Comparison of ENCODE assay signal across 16 cellular contexts in the genomic region with DNA sequence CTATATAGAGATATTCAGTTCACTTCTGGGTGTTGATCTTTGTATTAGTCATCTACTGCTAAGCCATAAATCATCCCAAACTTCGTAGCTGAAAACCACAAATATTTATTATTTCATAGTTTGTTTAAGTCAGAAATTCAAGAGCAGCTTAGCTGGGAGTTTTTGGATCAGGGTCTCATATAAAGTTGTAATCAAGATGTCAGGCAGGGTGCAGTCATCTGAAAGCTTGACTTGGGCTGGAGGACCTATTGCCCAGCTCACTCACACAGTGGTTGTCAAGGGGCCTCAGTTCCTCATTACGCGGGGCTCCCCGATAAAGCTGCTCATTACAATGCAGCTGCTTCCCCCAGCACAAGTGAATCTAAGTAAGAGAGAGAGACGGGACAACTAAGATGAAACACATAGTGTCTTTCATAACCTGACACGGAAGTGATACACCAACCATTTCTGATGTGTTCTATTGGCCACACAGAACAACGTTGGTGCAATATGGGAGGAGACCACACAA. TPM values are rescaled to one million over a fixed set of nuclear protein-coding genes. Genes with fewer than 3 reads are reported as not detected.
DNase-seq lines count a peak whose midpoint lies in the region; ATAC-seq and TF ChIP-seq lines count a peak whose summit lies in the region.
"Had no signal": no experiment of that assay in that cellular context is flagged by ENCODE, and none has a peak within 500 bp of the region (broad histone marks: within the 10 kb centered on the region; RNA-seq: fewer than 3 reads in every experiment).

No MANE protein-coding gene starts in this region.

- H3K4me3 ChIP-seq in breast epithelium (no peak overlapping the region), foreskin fibroblast (ENCODE audit: low read depth in 1 of 2, low read length in 2 of 2) (no peak overlapping the region), endodermal cell (ENCODE audit: low read length) (no peak overlapping the region)
- H3K4me3 ChIP-seq: testis had no signal

- peak; percentile 76 for DNase-seq in MCF 10A (ENCODE audit: unreplicated experiment)
- DNase-seq in breast epithelium (ENCODE audit: low spot score in 2 of 2), result no peak
- peak; percentile 91 for DNase-seq in amniotic epithelial cell (ENCODE audit: low read depth)
- peak; percentile 71 to 84 for DNase-seq in foreskin fibroblast
- DNase-seq in activated CD4-positive, alpha-beta T cell treated with anti-CD3 and anti-CD28 coated beads for 36 hours, result no peak
- no peak for DNase-seq in NCI-H1694 treated with DMSO at 0.1 percent for 48 hours (lab: John Stamatoyannopoulos, UW)
- no peak for DNase-seq in naive thymus-derived CD8-positive, alpha-beta T cell
- DNase-seq in endodermal cell, result no peak
- DNase-seq: activated CD4-positive, alpha-beta memory T cell treated with anti-CD3 and anti-CD28 coated beads for 36 hours; activated gamma-delta T cell; H9; left colon; NCI-H1694; T-helper 2 cell; testis had no signal

- H3K27me3 ChIP-seq in breast epithelium, result no peaks in the 10 kb centered on the region
- no peaks in the 10 kb centered on the region for H3K27me3 ChIP-seq in endodermal cell (ENCODE audit: control insufficient read depth, insufficient read depth, low read length, poor library complexity, severe bottlenecking)
- H3K27me3 ChIP-seq: testis had no signal

- ATAC-seq in activated CD4-positive, alpha-beta T cell treated with anti-CD3 and anti-CD28 coated beads for 36 hours, result no peak
- ATAC-seq in naive thymus-derived CD8-positive, alpha-beta T cell, result no peak
- ATAC-seq: left colon; natural killer cell treated with Interleukin-12 subunit alpha and Interleukin-12 subunit beta and Interleukin-15 and Interleukin-18, amount 100 ng/mL, for 72 hours had no signal

- TF ChIP-seq CTCF in MCF 10A (IDR thresholded peaks at IDR 0.05; ENCODE audit: unreplicated experiment) (no peak), breast epithelium (IDR thresholded peaks at IDR 0.05) (no peak), foreskin fibroblast (IDR thresholded peaks at IDR 0.05; ENCODE audit: low read depth, low read length) (no peak), endodermal cell (conservative IDR thresholded peaks at IDR 0.05) (no peak)

- H3K4me1 ChIP-seq in breast epithelium, result no peaks in the 10 kb centered on the region
- no peaks in the 10 kb centered on the region for H3K4me1 ChIP-seq in endodermal cell (ENCODE audit: control insufficient read depth, insufficient read depth, low read length)
- H3K4me1 ChIP-seq: testis had no signal

- CTCF ChIA-PET in MCF 10A (lab: Yijun Ruan, JAX), result interaction anchor here (0.8 kb wide), 1 partner anchor 18 kb away, joined by 3 read pairs; no protein-coding TSS in a partner anchor
- CTCF ChIA-PET in activated CD4-positive, alpha-beta T cell treated with anti-CD3 and anti-CD28 coated beads for 36 hours (lab: Charles Lee), result interaction anchor here (1.1 kb wide), 1 partner anchor 22 kb away, joined by 3 read pairs; no protein-coding TSS in a partner anchor

- no TSS peak for BruUV-seq in MCF 10A (replicated peaks; lab: Mats Ljungman, UMichigan)

- H3K27me3 Mint-ChIP-seq in MCF 10A (ENCODE audit: insufficient read depth, unreplicated experiment) (no peaks in the 10 kb centered on the region), endodermal cell (ENCODE audit: insufficient read depth) (peaks cover 8% of the 10 kb centered on the region)
- peaks cover 16% of the 10 kb centered on the region for H3K27me3 Mint-ChIP-seq in activated CD4-positive, alpha-beta T cell treated with anti-CD3 and anti-CD28 coated beads for 36 hours
- H3K27me3 Mint-ChIP-seq in naive thymus-derived CD8-positive, alpha-beta T cell, result peaks cover 2 to 32% (median 7%) of the 10 kb centered on the region in 5 donors

- H3K4me3 Mint-ChIP-seq in MCF 10A (ENCODE audit: unreplicated experiment), result peak overlapping the region; percentile 60
- H3K4me3 Mint-ChIP-seq in activated CD4-positive, alpha-beta T cell treated with anti-CD3 and anti-CD28 coated beads for 36 hours, result no peak overlapping the region
- no peak overlapping the region for H3K4me3 Mint-ChIP-seq in naive thymus-derived CD8-positive, alpha-beta T cell
- H3K4me3 Mint-ChIP-seq in endodermal cell, result no peak overlapping the region
- H3K4me3 Mint-ChIP-seq: activated CD4-positive, alpha-beta memory T cell treated with anti-CD3 and anti-CD28 coated beads for 36 hours; H9; natural killer cell treated with Interleukin-12 subunit alpha and Interleukin-12 subunit beta and Interleukin-15 and Interleukin-18, amount 100 ng/mL, for 72 hours had no signal

- intact Hi-C loops in MCF 10A (cut with micrococcal nuclease), result loop anchor here (1.0 kb wide), 1 partner anchor 21 kb away; no protein-coding TSS in a partner anchor
- intact Hi-C loops in breast epithelium (cut with DNase I; ENCODE audit: low total_unique reads), result no loop called here
- intact Hi-C loops in activated CD4-positive, alpha-beta T cell treated with anti-CD3 and anti-CD28 coated beads for 36 hours (cut with DNase I, micrococcal nuclease), result no loop called here

- no peak for TF ChIP-seq POLR2A in breast epithelium (IDR thresholded peaks at IDR 0.05)

- H3K36me3 Mint-ChIP-seq in MCF 10A (ENCODE audit: insufficient read depth, unreplicated experiment), result no peaks in the 10 kb centered on the region
- no peaks in the 10 kb centered on the region for H3K36me3 Mint-ChIP-seq in activated CD4-positive, alpha-beta T cell treated with anti-CD3 and anti-CD28 coated beads for 36 hours (ENCODE audit: low read depth)
- no peaks in the 10 kb centered on the region for H3K36me3 Mint-ChIP-seq in naive thymus-derived CD8-positive, alpha-beta T cell
- no peaks in the 10 kb centered on the region for H3K36me3 Mint-ChIP-seq in endodermal cell (ENCODE audit: low read depth)
- H3K36me3 Mint-ChIP-seq: activated CD4-positive, alpha-beta memory T cell treated with anti-CD3 and anti-CD28 coated beads for 36 hours; natural killer cell treated with Interleukin-12 subunit alpha and Interleukin-12 subunit beta and Interleukin-15 and Interleukin-18, amount 100 ng/mL, for 72 hours had no signal

- WGBS in endodermal cell (ENCODE audit: insufficient coverage in 1 of 2, insufficient read length in 1 of 2), 2 experiments, result 91 to 100% methylated on average over 2 to 6 of the region's 7 CpGs

- no peaks in the 10 kb centered on the region for H3K9me3 ChIP-seq in breast epithelium
- H3K9me3 ChIP-seq in endodermal cell (ENCODE audit: control insufficient read depth, low read length), result no peaks in the 10 kb centered on the region
- H3K9me3 ChIP-seq: testis had no signal

- H3K27ac ChIP-seq in breast epithelium (no peak overlapping the region), endodermal cell (ENCODE audit: low read depth, low read length) (no peak overlapping the region)
- H3K27ac ChIP-seq: testis had no signal

- peaks cover 27% of the 10 kb centered on the region for H3K4me1 Mint-ChIP-seq in MCF 10A (ENCODE audit: insufficient read depth, unreplicated experiment)
- no peaks in the 10 kb centered on the region for H3K4me1 Mint-ChIP-seq in activated CD4-positive, alpha-beta T cell treated with anti-CD3 and anti-CD28 coated beads for 36 hours
- no peaks in the 10 kb centered on the region for H3K4me1 Mint-ChIP-seq in naive thymus-derived CD8-positive, alpha-beta T cell
- no peaks in the 10 kb centered on the region for H3K4me1 Mint-ChIP-seq in endodermal cell
- H3K4me1 Mint-ChIP-seq: H9 had no signal

- H3K9ac ChIP-seq in endodermal cell (ENCODE audit: extremely low read depth, low read length, poor library complexity, severe bottlenecking), result no peak overlapping the region

- no peaks in the 10 kb centered on the region for H3K36me3 ChIP-seq in breast epithelium
- H3K36me3 ChIP-seq in endodermal cell (ENCODE audit: control insufficient read depth, insufficient read depth, low read length), result no peaks in the 10 kb centered on the region

- POLR2A ChIA-PET in MCF 10A (lab: Yijun Ruan, JAX), result interaction anchor here (0.6 to 2.4 kb wide), 8 partner anchors 8 to 97 kb away, joined by 3 to 7 read pairs (median 4); no protein-coding TSS in a partner anchor
- POLR2A ChIA-PET in activated CD4-positive, alpha-beta T cell treated with anti-CD3 and anti-CD28 coated beads for 36 hours (lab: Charles Lee), result no interaction called here
- POLR2A ChIA-PET in naive thymus-derived CD8-positive, alpha-beta T cell (lab: Charles Lee), result no interaction called here

- peak overlapping the region; percentile 87 for H3K27ac Mint-ChIP-seq in MCF 10A (ENCODE audit: low read depth, unreplicated experiment)
- H3K27ac Mint-ChIP-seq in activated CD4-positive, alpha-beta T cell treated with anti-CD3 and anti-CD28 coated beads for 36 hours, result no peak overlapping the region
- H3K27ac Mint-ChIP-seq in naive thymus-derived CD8-positive, alpha-beta T cell, result no peak overlapping the region
- H3K27ac Mint-ChIP-seq in endodermal cell, result no peak overlapping the region
- H3K27ac Mint-ChIP-seq: activated CD4-positive, alpha-beta memory T cell treated with anti-CD3 and anti-CD28 coated beads for 36 hours; H9; natural killer cell treated with Interleukin-12 subunit alpha and Interleukin-12 subunit beta and Interleukin-15 and Interleukin-18, amount 100 ng/mL, for 72 hours had no signal

- no peaks in the 10 kb centered on the region for H3K9me3 Mint-ChIP-seq in MCF 10A (ENCODE audit: unreplicated experiment)
- no peaks in the 10 kb centered on the region for H3K9me3 Mint-ChIP-seq in activated CD4-positive, alpha-beta T cell treated with anti-CD3 and anti-CD28 coated beads for 36 hours (ENCODE audit: low read depth)
- peaks cover 0 to 10% (median 0%) of the 10 kb centered on the region in 9 donors for H3K9me3 Mint-ChIP-seq in naive thymus-derived CD8-positive, alpha-beta T cell
- H3K9me3 Mint-ChIP-seq in endodermal cell, result peaks cover 5% of the 10 kb centered on the region
- H3K9me3 Mint-ChIP-seq: activated CD4-positive, alpha-beta memory T cell treated with anti-CD3 and anti-CD28 coated beads for 36 hours; natural killer cell treated with Interleukin-12 subunit alpha and Interleukin-12 subunit beta and Interleukin-15 and Interleukin-18, amount 100 ng/mL, for 72 hours had no signal

RNA-seq across cellular contexts. Expression of a gene that starts 15.7 kb away (rescaled TPM):
- total RNA-seq in MCF 10A (2022) (0.30 and 0.47 TPM in 2 replicates), breast epithelium (10 to 100 TPM in 2 of 3 donors, 1 to 10 TPM in 1; 9.4 to 48.1 (median 14.4) TPM), endodermal cell (under 1 TPM; 0.51 to 0.91 TPM)
- under 1 TPM; 0.63 to 0.71 TPM for total RNA-seq in activated CD4-positive, alpha-beta T cell treated with anti-CD3 and anti-CD28 coated beads for 36 hours
- total RNA-seq in naive thymus-derived CD8-positive, alpha-beta T cell, result not detected
- not detected for polyA plus RNA-seq in naive thymus-derived CD8-positive, alpha-beta T cell
- 1.0 TPM for polyA plus RNA-seq in endodermal cell (2013, experiment 1 of 2)
- polyA plus RNA-seq in endodermal cell (2013, experiment 2 of 2), result 0.95 TPM
- total RNA-seq: natural killer cell treated with Interleukin-12 subunit alpha and Interleukin-12 subunit beta and Interleukin-15 and Interleukin-18, amount 100 ng/mL, for 72 hours had no signal

Comparison
In these comparisons a context has a peak if more than half of its experiments do, and no peak if none do; other contexts are left out.
1. DNase-seq: peak in MCF 10A (single experiment), amniotic epithelial cell (single experiment) and foreskin fibroblast (2 of 2); none in breast epithelium (0 of 2), activated CD4-positive, alpha-beta T cell treated with anti-CD3 and anti-CD28 coated beads for 36 hours (single experiment), NCI-H1694 treated with DMSO at 0.1 percent for 48 hours (single experiment), naive thymus-derived CD8-positive, alpha-beta T cell (0 of 10) and endodermal cell (single experiment).